Comparison of ENCODE assay signal across 29 cellular contexts in the genomic region with DNA sequence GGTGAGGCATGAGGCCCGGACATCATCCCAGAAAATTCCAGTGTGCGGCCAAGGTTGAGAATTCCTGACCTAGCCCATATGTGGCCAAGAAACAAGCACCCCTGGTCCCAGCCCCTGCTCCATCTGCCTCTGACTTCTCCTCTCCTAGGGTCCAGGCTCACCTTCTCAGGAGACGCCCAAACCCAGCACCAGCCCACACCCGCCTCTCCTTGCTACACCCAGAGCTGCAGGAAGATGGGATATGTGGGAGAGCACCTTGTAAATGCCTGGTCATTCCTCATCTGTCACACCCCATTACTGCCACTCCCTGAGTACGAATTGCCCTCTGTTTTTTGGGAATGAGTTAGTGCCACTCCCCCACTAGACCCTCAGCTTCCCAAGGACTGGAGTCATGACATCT. TPM values are rescaled to one million over a fixed set of nuclear protein-coding genes. Genes with fewer than 3 reads are reported as not detected.
"Had no signal": no experiment of that assay in that cellular context is flagged by ENCODE, and none has a peak within 500 bp of the region (broad histone marks: within the 10 kb centered on the region; RNA-seq: fewer than 3 reads in every experiment).

No MANE protein-coding gene starts in this region.

- ATAC-seq: esophagus mucosa; foreskin keratinocyte; heart left ventricle; left lung; lower lobe of right lung; mucosa of descending colon; natural killer cell treated with Interleukin-12 subunit alpha and Interleukin-12 subunit beta and Interleukin-15 and Interleukin-18, amount 100 ng/mL, for 72 hours; sciatic nerve; stimulated activated memory B cell treated with anti-CD40 and anti-IgM and Interleukin-4, amounts not matched to agents 10 μg/mL and 1 μg/mL and 100 μg/mL, for 72 hours; stimulated activated naive CD8-positive, alpha-beta T cell treated with anti-CD3 and anti-CD28 coated beads, Interleukin-15, amount 100 ng/mL, for 72 hours; upper lobe of right lung; WTC11 had no signal

- H3K4me1 ChIP-seq: foreskin keratinocyte, left lung, lower lobe of right lung, thyroid gland, upper lobe of right lung had no signal

- H3K27ac ChIP-seq: brain microvascular endothelial cell, foreskin keratinocyte, heart left ventricle, left lung, lower lobe of right lung, skin epidermis, thyroid gland, upper lobe of right lung had no signal

- FAIRE-seq: astrocyte had no signal

- H3K27me3 ChIP-seq: brain microvascular endothelial cell, left lung, thyroid gland, upper lobe of right lung had no signal

- DNase-seq: activated CD4-positive, alpha-beta T cell treated with anti-CD3 and anti-CD28 coated beads for 1 hour; activated CD4-positive, alpha-beta T cell treated with anti-CD3 and anti-CD28 coated beads, Interleukin-2, amount 10 ng/mL, durations not matched to agents 7 days and 5 days; activated gamma-delta T cell; activated naive CD4-positive, alpha-beta T cell treated with anti-CD3 and anti-CD28 coated beads, Interleukin-2, amount 50 U/mL, for 16 hours; amniotic stem cell; brain microvascular endothelial cell; foreskin keratinocyte; heart left ventricle; kidney glomerular epithelial cell; left lung; lower lobe of right lung; mesendoderm; mucosa of descending colon; stimulated activated CD4-positive, alpha-beta T cell treated with anti-CD3 and anti-CD28 coated beads, Interleukin-4, amount 100 ng/mL, for 24 hours; stimulated activated naive CD8-positive, alpha-beta T cell treated with anti-CD3 and anti-CD28 coated beads, Interleukin-15, amount 100 ng/mL, for 72 hours; substantia nigra; T-helper 2 cell; thyroid gland; upper lobe of right lung had no signal

- H3K9me3 ChIP-seq: heart left ventricle, left lung, lower lobe of right lung, mucosa of descending colon, thyroid gland, upper lobe of right lung had no signal

- H3K4me3 ChIP-seq: heart left ventricle, left lung, lower lobe of right lung, mucosa of descending colon, skin epidermis, thyroid gland, upper lobe of right lung had no signal

- H3K36me3 ChIP-seq: brain microvascular endothelial cell, heart left ventricle, left lung, lower lobe of right lung, thyroid gland, upper lobe of right lung had no signal

RNA-seq across cellular contexts. Expression of a gene that starts 7.3 kb away (rescaled TPM):
- total RNA-seq: activated CD4-positive, alpha-beta memory T cell treated with anti-CD3 and anti-CD28 coated beads, Interleukin-2, amount 10 ng/mL, durations not matched to agents 7 days and 5 days; activated CD4-positive, alpha-beta T cell treated with anti-CD3 and anti-CD28 coated beads, Interleukin-2, amount 10 ng/mL, durations not matched to agents 7 days and 5 days; astrocyte; cerebellum; foreskin keratinocyte; mucosa of descending colon; progenitor cell of endocrine pancreas; thyroid gland; WTC11 had no signal

RNA-seq across cellular contexts. Expression of a gene that starts 28.0 kb away (rescaled TPM):
- total RNA-seq: activated CD4-positive, alpha-beta memory T cell treated with anti-CD3 and anti-CD28 coated beads, Interleukin-2, amount 10 ng/mL, durations not matched to agents 7 days and 5 days; activated CD4-positive, alpha-beta T cell treated with anti-CD3 and anti-CD28 coated beads, Interleukin-2, amount 10 ng/mL, durations not matched to agents 7 days and 5 days; lower lobe of right lung; progenitor cell of endocrine pancreas; WTC11 had no signal

RNA-seq across cellular contexts. Expression of a gene that starts 50.1 kb away (rescaled TPM):
- total RNA-seq: activated CD4-positive, alpha-beta memory T cell treated with anti-CD3 and anti-CD28 coated beads, Interleukin-2, amount 10 ng/mL, durations not matched to agents 7 days and 5 days had no signal
